Comparison of ENCODE assay signal across 9 cellular contexts in the genomic region with DNA sequence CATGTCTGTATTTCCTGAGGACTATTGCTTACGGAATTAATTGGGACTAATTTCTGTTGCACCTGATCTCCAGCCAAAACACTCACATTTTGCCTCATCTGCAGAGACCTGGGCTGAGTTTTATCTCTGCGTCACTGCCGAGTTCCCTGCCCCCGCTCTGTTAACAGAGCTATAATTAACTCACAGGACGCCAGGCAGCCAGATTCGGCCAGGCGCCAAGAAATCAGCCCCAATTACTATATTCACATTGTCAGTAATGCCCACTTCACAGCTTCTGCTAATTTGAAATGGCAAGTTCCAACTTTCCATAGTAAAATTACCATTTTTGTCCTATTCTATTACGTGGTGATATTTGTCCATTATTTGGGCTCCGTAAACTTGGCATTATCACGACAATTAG.
DNase-seq lines count a peak whose midpoint lies in the region; ATAC-seq, FAIRE-seq and TF ChIP-seq lines count a peak whose summit lies in the region.
"Had no signal": no experiment of that assay in that cellular context is flagged by ENCODE, and none has a peak within 500 bp of the region (broad histone marks: within the 10 kb centered on the region; RNA-seq: fewer than 3 reads in every experiment).

No MANE protein-coding gene starts in this region.

- ATAC-seq in activated CD8-positive, alpha-beta T cell treated with anti-CD3 and anti-CD28 coated beads for 36 hours = no peak
- ATAC-seq in HG02884 (IDR thresholded peaks at IDR 0.05; ENCODE audit: unreplicated experiment) (no peak), GM18517 (IDR thresholded peaks at IDR 0.05; ENCODE audit: unreplicated experiment) (no peak)
- ATAC-seq: GM12878 had no signal

- DNase-seq in A172 (ENCODE audit: low spot score) (peak; percentile 70), NCI-H2081 (lab: John Stamatoyannopoulos, UW) (peak; percentile 79 to 96), astrocyte (ENCODE audit: low read depth) (peak; percentile 47), kidney (no peak), COLO668 (lab: John Stamatoyannopoulos, UW; ENCODE audit: unreplicated experiment) (no peak)
- DNase-seq in activated CD8-positive, alpha-beta T cell treated with anti-CD3 and anti-CD28 coated beads for 36 hours = no peak

- H3K4me1 ChIP-seq in astrocyte (ENCODE audit: insufficient read depth, low read length) (peaks cover 22% of the 10 kb centered on the region), kidney (ENCODE audit: control insufficient read depth in 1 of 2, insufficient read depth in 1 of 2, low read depth in 1 of 2, low read length in 2 of 2) (peaks cover 21 to 25% of the 10 kb centered on the region in 2 donors)

- FAIRE-seq in astrocyte (lab: Jason Lieb, UNC) = no peak
- FAIRE-seq in kidney (lab: Jason Lieb, UNC) = no peak
- FAIRE-seq: GM12878 had no signal

- H3K79me2 ChIP-seq in astrocyte (ENCODE audit: insufficient read depth, low read length) = peaks cover 34% of the 10 kb centered on the region

- TF ChIP-seq CTCF in astrocyte (IDR thresholded peaks at IDR 0.05; ENCODE audit: insufficient read depth, low read depth, low read length) (no peak), kidney (IDR thresholded peaks at IDR 0.05; ENCODE audit: borderline replicate concordance, extremely low read depth, insufficient read depth) (no peak)
- TF ChIP-seq CTCF in activated CD8-positive, alpha-beta T cell treated with anti-CD3 and anti-CD28 coated beads for 36 hours (IDR thresholded peaks at IDR 0.05) = no peak

- H4K20me1 ChIP-seq in astrocyte (ENCODE audit: insufficient read depth, low read length) = peaks cover 17% of the 10 kb centered on the region

- H3K9ac ChIP-seq in astrocyte (ENCODE audit: low read length) = no peak overlapping the region
- no peak overlapping the region for H3K9ac ChIP-seq in kidney (ENCODE audit: low read length in 2 of 2)

- H2AFZ ChIP-seq in astrocyte (ENCODE audit: low read depth, low read length) = no peak overlapping the region

- POLR2A ChIA-PET in activated CD8-positive, alpha-beta T cell treated with anti-CD3 and anti-CD28 coated beads for 36 hours (lab: Charles Lee) = no interaction called here

- no peaks in the 10 kb centered on the region for H3K27me3 ChIP-seq in astrocyte (ENCODE audit: insufficient read depth, low read length)

- H3K9me3 ChIP-seq in astrocyte (ENCODE audit: insufficient read depth, low read depth, low read length) (no peaks in the 10 kb centered on the region), kidney (ENCODE audit: control insufficient read depth in 1 of 2, low read length in 2 of 2) (no peaks in the 10 kb centered on the region)

- peak overlapping the region; percentile 21 for H3K4me2 ChIP-seq in astrocyte (ENCODE audit: low read length)

- peaks cover 1% of the 10 kb centered on the region for H3K36me3 Mint-ChIP-seq in astrocyte (ENCODE audit: low read depth, unreplicated experiment)
- peaks cover 2% of the 10 kb centered on the region for H3K36me3 Mint-ChIP-seq in activated CD8-positive, alpha-beta T cell treated with anti-CD3 and anti-CD28 coated beads for 36 hours (ENCODE audit: low read depth)

- H3K27me3 Mint-ChIP-seq in astrocyte (ENCODE audit: low read depth, unreplicated experiment) = no peaks in the 10 kb centered on the region
- no peaks in the 10 kb centered on the region for H3K27me3 Mint-ChIP-seq in activated CD8-positive, alpha-beta T cell treated with anti-CD3 and anti-CD28 coated beads for 36 hours

- H3K27ac ChIP-seq in astrocyte (ENCODE audit: low read depth, low read length) = no peak overlapping the region
- H3K27ac ChIP-seq in kidney (ENCODE audit: low read depth in 2 of 2, low read length in 2 of 2) = peak overlapping the region in 1 of 2 donors; percentile 48

- no peaks in the 10 kb centered on the region for H3K36me3 ChIP-seq in astrocyte (ENCODE audit: insufficient read depth, low read length)
- H3K36me3 ChIP-seq in kidney (ENCODE audit: control insufficient read depth in 1 of 2, insufficient read depth in 2 of 2, low read length in 2 of 2) = no peaks in the 10 kb centered on the region

- no peaks in the 10 kb centered on the region for H3K9me3 Mint-ChIP-seq in astrocyte (ENCODE audit: unreplicated experiment)
- no peaks in the 10 kb centered on the region for H3K9me3 Mint-ChIP-seq in activated CD8-positive, alpha-beta T cell treated with anti-CD3 and anti-CD28 coated beads for 36 hours

- intact Hi-C loops in kidney (cut with DNase I) = no loop called here
- intact Hi-C loops in activated CD8-positive, alpha-beta T cell treated with anti-CD3 and anti-CD28 coated beads for 36 hours (cut with micrococcal nuclease) = no loop called here

- no peak overlapping the region for H3K4me3 Mint-ChIP-seq in astrocyte (ENCODE audit: unreplicated experiment)
- no peak overlapping the region for H3K4me3 Mint-ChIP-seq in activated CD8-positive, alpha-beta T cell treated with anti-CD3 and anti-CD28 coated beads for 36 hours

- CTCF ChIA-PET in activated CD8-positive, alpha-beta T cell treated with anti-CD3 and anti-CD28 coated beads for 36 hours (lab: Charles Lee) = no interaction called here

- no peak overlapping the region for H3K27ac Mint-ChIP-seq in astrocyte (ENCODE audit: unreplicated experiment)
- no peak overlapping the region for H3K27ac Mint-ChIP-seq in activated CD8-positive, alpha-beta T cell treated with anti-CD3 and anti-CD28 coated beads for 36 hours

- peaks cover 15% of the 10 kb centered on the region for H3K4me1 Mint-ChIP-seq in astrocyte (ENCODE audit: low read depth, unreplicated experiment)
- H3K4me1 Mint-ChIP-seq in activated CD8-positive, alpha-beta T cell treated with anti-CD3 and anti-CD28 coated beads for 36 hours (ENCODE audit: low read depth) = peaks cover 7% of the 10 kb centered on the region

- H3K4me3 ChIP-seq in astrocyte (ENCODE audit: insufficient read depth, low read depth, low read length) (no peak overlapping the region), kidney (ENCODE audit: low read length in 2 of 2) (peak overlapping the region; percentile 23 to 29)
- H3K4me3 ChIP-seq: GM12878 had no signal

Comparison
In these comparisons a context has a peak if more than half of its experiments do, and no peak if none do; other contexts are left out.
1. DNase-seq: peak in A172 (single experiment), NCI-H2081 (2 of 2) and astrocyte (single experiment); none in kidney (single experiment), COLO668 (single experiment) and activated CD8-positive, alpha-beta T cell treated with anti-CD3 and anti-CD28 coated beads for 36 hours (single experiment).